1 cellular context compared by ENCODE assay signal in the genomic region with DNA sequence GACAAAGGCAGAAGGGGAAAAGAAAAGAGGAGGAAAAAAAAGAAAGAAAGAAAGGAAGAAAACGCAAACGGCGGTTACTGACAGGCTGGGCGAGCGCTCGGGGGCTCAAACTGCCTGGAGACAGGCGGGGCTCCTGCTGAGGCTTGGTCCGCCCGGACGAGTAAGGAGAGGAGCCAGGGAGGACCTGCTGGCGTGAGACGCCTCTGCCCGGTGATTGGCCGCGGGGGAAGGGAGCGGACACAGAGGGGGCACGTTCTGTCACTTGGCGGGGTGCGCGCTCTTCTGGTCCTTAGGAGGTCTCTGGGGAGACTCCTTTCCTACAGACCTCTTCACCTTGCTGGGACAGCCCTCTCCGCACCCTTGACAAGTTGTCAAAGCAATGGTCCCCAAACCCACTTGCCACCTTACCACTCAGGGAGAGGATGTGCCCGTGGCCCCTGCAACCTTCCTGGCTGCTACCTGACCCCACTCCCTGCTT.
TF ChIP-seq lines count a peak whose summit lies in the region.

No MANE protein-coding gene starts in this region.

TF ChIP-seq in HCT116, 20 proteins besides CTCF, POLR2A, EP300 and RAD21 (continued from another document):
- TF ChIP-seq, protein P1, sequence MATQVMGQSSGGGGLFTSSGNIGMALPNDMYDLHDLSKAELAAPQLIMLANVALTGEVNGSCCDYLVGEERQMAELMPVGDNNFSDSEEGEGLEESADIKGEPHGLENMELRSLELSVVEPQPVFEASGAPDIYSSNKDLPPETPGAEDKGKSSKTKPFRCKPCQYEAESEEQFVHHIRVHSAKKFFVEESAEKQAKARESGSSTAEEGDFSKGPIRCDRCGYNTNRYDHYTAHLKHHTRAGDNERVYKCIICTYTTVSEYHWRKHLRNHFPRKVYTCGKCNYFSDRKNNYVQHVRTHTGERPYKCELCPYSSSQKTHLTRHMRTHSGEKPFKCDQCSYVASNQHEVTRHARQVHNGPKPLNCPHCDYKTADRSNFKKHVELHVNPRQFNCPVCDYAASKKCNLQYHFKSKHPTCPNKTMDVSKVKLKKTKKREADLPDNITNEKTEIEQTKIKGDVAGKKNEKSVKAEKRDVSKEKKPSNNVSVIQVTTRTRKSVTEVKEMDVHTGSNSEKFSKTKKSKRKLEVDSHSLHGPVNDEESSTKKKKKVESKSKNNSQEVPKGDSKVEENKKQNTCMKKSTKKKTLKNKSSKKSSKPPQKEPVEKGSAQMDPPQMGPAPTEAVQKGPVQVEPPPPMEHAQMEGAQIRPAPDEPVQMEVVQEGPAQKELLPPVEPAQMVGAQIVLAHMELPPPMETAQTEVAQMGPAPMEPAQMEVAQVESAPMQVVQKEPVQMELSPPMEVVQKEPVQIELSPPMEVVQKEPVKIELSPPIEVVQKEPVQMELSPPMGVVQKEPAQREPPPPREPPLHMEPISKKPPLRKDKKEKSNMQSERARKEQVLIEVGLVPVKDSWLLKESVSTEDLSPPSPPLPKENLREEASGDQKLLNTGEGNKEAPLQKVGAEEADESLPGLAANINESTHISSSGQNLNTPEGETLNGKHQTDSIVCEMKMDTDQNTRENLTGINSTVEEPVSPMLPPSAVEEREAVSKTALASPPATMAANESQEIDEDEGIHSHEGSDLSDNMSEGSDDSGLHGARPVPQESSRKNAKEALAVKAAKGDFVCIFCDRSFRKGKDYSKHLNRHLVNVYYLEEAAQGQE (IDR thresholded peaks at IDR 0.05; ENCODE audit: low read depth), result no peak
- TF ChIP-seq YY1 (IDR thresholded peaks at IDR 0.05; ENCODE audit: extremely low read depth, insufficient replicate concordance, low read depth, low read length) (no peak), CEBPB (IDR thresholded peaks at IDR 0.05; ENCODE audit: low read depth) (no peak), ZNF274 (IDR thresholded peaks at IDR 0.05; ENCODE audit: low read depth, low read length) (no peak), EZH2phosphoT487 (IDR thresholded peaks at IDR 0.05; ENCODE audit: borderline replicate concordance) (no peak), FOSL1 (IDR thresholded peaks at IDR 0.05; ENCODE audit: low read depth) (no peak), CBX3 (IDR thresholded peaks at IDR 0.05; ENCODE audit: low read depth) (no peak)
